ENCODE assay signal across 8 cellular contexts in genomic region chr2:84939426-84940087, GRCh38. TPM values are rescaled to one million over a fixed set of nuclear protein-coding genes. Genes with fewer than 3 reads are reported as not detected.
DNase-seq lines count a peak whose midpoint lies in the region; ATAC-seq lines count a peak whose summit lies in the region.

No MANE protein-coding gene starts in this region.

- peak overlapping the region; percentile 90 to 99 (median 98) for H3K27ac Mint-ChIP-seq in naive thymus-derived CD8-positive, alpha-beta T cell

- H3K36me3 Mint-ChIP-seq in naive thymus-derived CD8-positive, alpha-beta T cell: peaks cover 0 to 3% (median 0%) of the 10 kb centered on the region in 3 donors

- H3K27ac ChIP-seq in KOPT-K1 (ENCODE audit: low read depth, low read length, poor library complexity, severe bottlenecking): peak overlapping the region; percentile 33

- H3K4me1 Mint-ChIP-seq in naive thymus-derived CD8-positive, alpha-beta T cell: peaks cover 10 to 56% (median 28%) of the 10 kb centered on the region in 4 donors

- no peaks in the 10 kb centered on the region for H3K9me3 ChIP-seq in KOPT-K1 (ENCODE audit: insufficient read depth, low read length, poor library complexity, severe bottlenecking)

- H3K9me3 Mint-ChIP-seq in naive thymus-derived CD8-positive, alpha-beta T cell: no peaks in the 10 kb centered on the region

- peak; percentile 79 for ATAC-seq in GM21528 (IDR thresholded peaks at IDR 0.05; ENCODE audit: low FRiP score, unreplicated experiment)
- ATAC-seq in naive thymus-derived CD8-positive, alpha-beta T cell: peak; percentile 90

- H3K36me3 ChIP-seq in KOPT-K1 (ENCODE audit: insufficient read depth, low read length): no peaks in the 10 kb centered on the region

- peak overlapping the region; percentile 62 to 90 (median 82) for H3K4me3 Mint-ChIP-seq in naive thymus-derived CD8-positive, alpha-beta T cell

- DNase-seq in Caki2 (ENCODE audit: low read depth) (peak; percentile 50), COLO829 (ENCODE audit: low spot score) (no peak), NCI-H187 (lab: John Stamatoyannopoulos, UW) (no peak), DMS53 treated with DMSO at 0.1 percent for 48 hours (lab: John Stamatoyannopoulos, UW; ENCODE audit: unreplicated experiment) (no peak)
- DNase-seq in activated CD8-positive, alpha-beta memory T cell treated with anti-CD3 and anti-CD28 coated beads, Interleukin-2, amount 50 U/mL, for 48 hours: peak; percentile 78
- DNase-seq in naive thymus-derived CD8-positive, alpha-beta T cell: peak; percentile 22 to 82 (median 61)

- POLR2A ChIA-PET in naive thymus-derived CD8-positive, alpha-beta T cell (lab: Charles Lee): interaction anchor here (0.7 to 3.8 kb wide), 16 partner anchors 9 to 598 kb away, joined by 3 to 39 read pairs (median 4); partner anchors contain the start of genes KCMF1, TMSB10 and TRABD2A

- H3K27me3 Mint-ChIP-seq in naive thymus-derived CD8-positive, alpha-beta T cell: no peaks in the 10 kb centered on the region

- in situ Hi-C loops in Caki2 (cut with HindIII; ENCODE audit: low pct_unique_long_range_greater_than_20kb, low sequenced_read_pairs): no loop called here

RNA-seq across cellular contexts. Expression of gene KCMF1, which starts 31.4 kb away (rescaled TPM):
- 42.7 and 59.6 TPM in 2 replicates for total RNA-seq in Caki2 (2014; rRNA removed; shearing (Covaris generic); ENCODE audit: low replicate concordance)
- total RNA-seq in naive thymus-derived CD8-positive, alpha-beta T cell: 10 to 100 TPM; 69.0 to 74.8 TPM
- 10 to 100 TPM; 13.3 to 30.2 (median 28.1) TPM for polyA plus RNA-seq in naive thymus-derived CD8-positive, alpha-beta T cell

RNA-seq across cellular contexts. Expression of gene TMSB10, which starts 34.1 kb away (rescaled TPM):
- 11,384 and 12,769 TPM in 2 replicates for total RNA-seq in Caki2 (2014; rRNA removed; shearing (Covaris generic); ENCODE audit: low replicate concordance)
- 1,000 to 10,000 TPM; 1,479 to 1,535 TPM for total RNA-seq in naive thymus-derived CD8-positive, alpha-beta T cell
- 1,000 to 10,000 TPM; 6,950 to 8,855 (median 7,882) TPM for polyA plus RNA-seq in naive thymus-derived CD8-positive, alpha-beta T cell

RNA-seq across cellular contexts. Expression of gene TRABD2A, which starts 58.7 kb away (rescaled TPM):
- 0.34 and 2.6 TPM in 2 replicates for total RNA-seq in Caki2 (2014; rRNA removed; shearing (Covaris generic); ENCODE audit: low replicate concordance)
- 100 to 1,000 TPM; 165 to 168 TPM for total RNA-seq in naive thymus-derived CD8-positive, alpha-beta T cell
- polyA plus RNA-seq in naive thymus-derived CD8-positive, alpha-beta T cell: 100 to 1,000 TPM in 2 of 3 donors, 10 to 100 TPM in 1; 70.1 to 173 (median 104) TPM

Comparison
In these comparisons a context has a peak if more than half of its experiments do, and no peak if none do; other contexts are left out.
1. DNase-seq: peak in Caki2 (single experiment), activated CD8-positive, alpha-beta memory T cell treated with anti-CD3 and anti-CD28 coated beads, Interleukin-2, amount 50 U/mL, for 48 hours (single experiment) and naive thymus-derived CD8-positive, alpha-beta T cell (10 of 10); none in COLO829 (single experiment), NCI-H187 (0 of 2) and DMS53 treated with DMSO at 0.1 percent for 48 hours (single experiment).
2. RNA of gene TRABD2A, which starts 58.7 kb away (total RNA-seq): 165 to 168 TPM in naive thymus-derived CD8-positive, alpha-beta T cell; 0.34 to 2.6 TPM in Caki2; every median in the first group is over 10 times any median in the second.